In genomic region chrX:129998006-129998405, GRCh38 we compare ENCODE assay signal across 24 cellular contexts. TPM values are rescaled to one million over a fixed set of nuclear protein-coding genes. Genes with fewer than 3 reads are reported as not detected.
DNase-seq lines count a peak whose midpoint lies in the region; ATAC-seq and TF ChIP-seq lines count a peak whose summit lies in the region.
"Had no signal": no experiment of that assay in that cellular context is flagged by ENCODE, and none has a peak within 500 bp of the region (broad histone marks: within the 10 kb centered on the region; RNA-seq: fewer than 3 reads in every experiment).

No MANE protein-coding gene starts in this region.

- DNase-seq in HL-60 (ENCODE audit: low read depth in 1 of 2, low spot score in 1 of 2): no peak
- peak; percentile 49 to 75 for DNase-seq in SJCRH30
- DNase-seq in left ventricle myocardium inferior: no peak
- no peak for DNase-seq in erythroblast (lab: John Stamatoyannopoulos, UW)
- no peak for DNase-seq in globus pallidus (ENCODE audit: low spot score)
- DNase-seq: 8988T; ACHN; BE2C; C1 segment of cervical spinal cord; CD4-positive, alpha-beta memory T cell; CD4-positive, CD25-positive, alpha-beta regulatory T cell; CD8-positive, alpha-beta memory T cell; COR-L47; DMS 273 treated with DMSO at 0.1 percent for 48 hours; DMS153; DMS53; DMS79; DND-41; EL; GDM1 had no signal

- ATAC-seq in HG03520 (IDR thresholded peaks at IDR 0.05; ENCODE audit: unreplicated experiment): no peak
- ATAC-seq: GM12878 had no signal

- H3K4me3 ChIP-seq in HL-60 (replicated peaks; ENCODE audit: insufficient read depth, low read length) (no peak overlapping the region), SJCRH30 (no peak overlapping the region), neutrophil (ENCODE audit: low read depth in 1 of 2, low read length in 1 of 2) (no peak overlapping the region), left ventricle myocardium inferior (no peak overlapping the region)
- H3K4me3 ChIP-seq: BLaER1, GM12878 had no signal

- H3K27me3 ChIP-seq in HL-60 (ENCODE audit: insufficient read depth, poor library complexity, severe bottlenecking) (no peaks in the 10 kb centered on the region), SJCRH30 (no peaks in the 10 kb centered on the region), neutrophil (no peaks in the 10 kb centered on the region), left ventricle myocardium inferior (ENCODE audit: low read depth) (no peaks in the 10 kb centered on the region)
- H3K27me3 ChIP-seq: BE2C had no signal

- peak overlapping the region; percentile 85; the same call in 1 of the 2 replicates for H3K27ac ChIP-seq in HL-60 (replicated peaks)
- H3K27ac ChIP-seq in SJCRH30: peak overlapping the region; percentile 70
- H3K27ac ChIP-seq in neutrophil: peak overlapping the region; percentile 93
- no peak overlapping the region for H3K27ac ChIP-seq in left ventricle myocardium inferior (replicated peaks)
- H3K27ac ChIP-seq: BLaER1 had no signal

- H3K36me3 ChIP-seq in SJCRH30: peaks cover 3% of the 10 kb centered on the region
- no peaks in the 10 kb centered on the region for H3K36me3 ChIP-seq in neutrophil
- no peaks in the 10 kb centered on the region for H3K36me3 ChIP-seq in left ventricle myocardium inferior
- H3K36me3 ChIP-seq: BE2C had no signal

- no peak for TF ChIP-seq CTCF in HL-60 (IDR thresholded peaks at IDR 0.05; ENCODE audit: insufficient read depth, low read length)
- TF ChIP-seq CTCF in neutrophil (IDR thresholded peaks at IDR 0.05): no peak
- TF ChIP-seq CTCF in left ventricle myocardium inferior (IDR thresholded peaks at IDR 0.05; ENCODE audit: borderline replicate concordance): no peak

- intact Hi-C loops in left ventricle myocardium inferior (cut with micrococcal nuclease): no loop called here

- peaks cover 12% of the 10 kb centered on the region for H3K4me1 ChIP-seq in SJCRH30
- H3K4me1 ChIP-seq in neutrophil (ENCODE audit: control insufficient read depth in 1 of 2, insufficient read depth in 1 of 2, low read depth in 1 of 2, low read length in 1 of 2): peaks cover 41 to 58% of the 10 kb centered on the region in 2 experiments
- H3K4me1 ChIP-seq in left ventricle myocardium inferior: peaks cover 6% of the 10 kb centered on the region
- H3K4me1 ChIP-seq: BE2C, BLaER1 had no signal

- H3K9me3 ChIP-seq in SJCRH30 (replicated peaks) (no peaks in the 10 kb centered on the region), neutrophil (no peaks in the 10 kb centered on the region), left ventricle myocardium inferior (replicated peaks) (no peaks in the 10 kb centered on the region)
- H3K9me3 ChIP-seq: BE2C had no signal

- no peak for TF ChIP-seq POLR2A in erythroblast (IDR thresholded peaks at IDR 0.05; ENCODE audit: low read length)

RNA-seq across cellular contexts. Expression of gene BCORL1, which starts 15.6 kb away (rescaled TPM):
- total RNA-seq in SJCRH30 (2014; rRNA removed; shearing (Covaris generic)): 5.1 and 5.6 TPM in 2 replicates
- 8.2 TPM for total RNA-seq in left ventricle myocardium inferior

Comparison
In these comparisons a context has a peak if more than half of its experiments do, and no peak if none do; other contexts are left out.
1. DNase-seq: peak in SJCRH30 (2 of 2); none in HL-60 (0 of 2), left ventricle myocardium inferior (single experiment), erythroblast (0 of 2) and globus pallidus (single experiment).